ENCODE assay signal across 8 cellular contexts in the genomic region with DNA sequence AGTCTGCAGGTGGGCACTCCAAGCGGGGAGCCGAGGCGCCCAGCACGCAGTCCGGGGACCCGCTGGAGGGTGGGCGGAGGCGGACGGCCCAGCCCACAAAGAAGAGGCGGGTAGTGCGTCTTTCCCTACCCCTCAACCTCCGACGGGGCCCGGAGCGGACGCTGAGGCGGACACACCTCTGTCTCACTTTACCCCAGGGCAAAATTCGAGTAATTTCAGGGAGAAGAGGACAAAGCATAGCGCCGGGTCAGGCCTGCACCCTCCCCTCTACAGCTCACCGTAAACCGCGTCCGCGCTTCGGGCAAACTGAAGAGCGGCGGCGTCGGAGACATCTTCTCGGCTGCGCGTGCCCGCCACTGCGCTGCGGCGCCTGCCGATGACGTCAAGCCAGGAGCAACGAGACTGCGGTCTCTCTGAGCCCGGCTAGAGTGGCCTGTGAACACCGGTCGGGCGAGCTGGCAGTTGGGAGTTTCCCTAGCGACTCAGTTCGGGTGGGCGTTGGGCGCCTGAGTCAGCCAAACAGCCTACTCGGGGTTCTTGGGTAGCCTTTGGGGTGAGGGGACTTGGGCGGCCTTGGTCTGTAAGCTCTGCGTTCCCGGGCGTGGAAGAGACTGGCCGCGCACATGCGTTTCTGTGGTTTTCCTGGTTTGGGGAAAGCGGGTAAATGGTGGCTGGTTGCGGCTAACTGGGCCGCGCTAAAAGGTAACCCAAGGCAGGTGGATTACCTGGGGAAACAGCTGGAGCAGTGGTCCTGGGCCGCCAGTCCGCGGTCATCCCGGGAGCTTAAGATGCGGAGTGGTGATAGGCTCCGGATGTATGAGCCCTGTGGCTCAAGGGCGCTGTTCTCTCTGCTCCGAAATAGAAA. TPM values are rescaled to one million over a fixed set of nuclear protein-coding genes. Genes with fewer than 3 reads are reported as not detected.
A peak's percentile ranks its signal among the peaks of the same experiment; 100 is the strongest.
DNase-seq lines count a peak whose midpoint lies in the region; ATAC-seq and TF ChIP-seq lines count a peak whose summit lies in the region.

A gene with protein sequence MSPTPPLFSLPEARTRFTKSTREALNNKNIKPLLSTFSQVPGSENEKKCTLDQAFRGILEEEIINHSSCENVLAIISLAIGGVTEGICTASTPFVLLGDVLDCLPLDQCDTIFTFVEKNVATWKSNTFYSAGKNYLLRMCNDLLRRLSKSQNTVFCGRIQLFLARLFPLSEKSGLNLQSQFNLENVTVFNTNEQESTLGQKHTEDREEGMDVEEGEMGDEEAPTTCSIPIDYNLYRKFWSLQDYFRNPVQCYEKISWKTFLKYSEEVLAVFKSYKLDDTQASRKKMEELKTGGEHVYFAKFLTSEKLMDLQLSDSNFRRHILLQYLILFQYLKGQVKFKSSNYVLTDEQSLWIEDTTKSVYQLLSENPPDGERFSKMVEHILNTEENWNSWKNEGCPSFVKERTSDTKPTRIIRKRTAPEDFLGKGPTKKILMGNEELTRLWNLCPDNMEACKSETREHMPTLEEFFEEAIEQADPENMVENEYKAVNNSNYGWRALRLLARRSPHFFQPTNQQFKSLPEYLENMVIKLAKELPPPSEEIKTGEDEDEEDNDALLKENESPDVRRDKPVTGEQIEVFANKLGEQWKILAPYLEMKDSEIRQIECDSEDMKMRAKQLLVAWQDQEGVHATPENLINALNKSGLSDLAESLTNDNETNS (minus strand): TSS at position 360 of the 865 bp plus-strand sequence. CDS start 28 bp downstream, at position 332.

- H3K27ac Mint-ChIP-seq in activated CD4-positive, alpha-beta T cell treated with anti-CD3 and anti-CD28 coated beads, Interleukin-2, amount 10 ng/mL, durations not matched to agents 7 days and 5 days, result peak within 1 kb of the TSS; percentile 99

- H3K9me3 Mint-ChIP-seq in activated CD4-positive, alpha-beta T cell treated with anti-CD3 and anti-CD28 coated beads, Interleukin-2, amount 10 ng/mL, durations not matched to agents 7 days and 5 days, result no peaks in the 10 kb centered on the region

- no peaks in the 10 kb centered on the region for H3K27me3 Mint-ChIP-seq in activated CD4-positive, alpha-beta T cell treated with anti-CD3 and anti-CD28 coated beads, Interleukin-2, amount 10 ng/mL, durations not matched to agents 7 days and 5 days

- intact Hi-C loops in left colon (cut with DNase I, micrococcal nuclease), result no loop called here

- H3K36me3 Mint-ChIP-seq in activated CD4-positive, alpha-beta T cell treated with anti-CD3 and anti-CD28 coated beads, Interleukin-2, amount 10 ng/mL, durations not matched to agents 7 days and 5 days (ENCODE audit: low read depth), result peaks cover 14% of the 10 kb centered on the region

- POLR2A ChIA-PET in activated CD4-positive, alpha-beta T cell treated with anti-CD3 and anti-CD28 coated beads, Interleukin-2, amount 10 ng/mL, durations not matched to agents 7 days and 5 days (lab: Charles Lee), result interaction anchor here (0.7 to 1.2 kb wide), 2 partner anchors 14 to 32 kb away, joined by 3 to 4 read pairs; no protein-coding TSS in a partner anchor

- peak within 1 kb of the TSS; percentile 79 to 83 for H3K27ac ChIP-seq in coronary artery

- peak within 1 kb of the TSS; percentile 90 for H3K4me3 ChIP-seq in coronary artery

- H3K4me3 Mint-ChIP-seq in activated CD4-positive, alpha-beta T cell treated with anti-CD3 and anti-CD28 coated beads, Interleukin-2, amount 10 ng/mL, durations not matched to agents 7 days and 5 days, result peak within 1 kb of the TSS; percentile 99

- DNase-seq in C1 segment of cervical spinal cord (lab: John Stamatoyannopoulos, UW), result peak; percentile 44 to 92 (median 85)
- peak; percentile 99 for DNase-seq in NCI-H69 (lab: John Stamatoyannopoulos, UW)
- peak; percentile 94 for DNase-seq in activated CD4-positive, alpha-beta T cell treated with anti-CD3 and anti-CD28 coated beads, Interleukin-2, amount 10 ng/mL, durations not matched to agents 7 days and 5 days
- peak; percentile 92 for DNase-seq in coronary artery (ENCODE audit: low spot score)
- peak; percentile 93 to 96 for DNase-seq in left colon
- peak; percentile 91 to 94 for DNase-seq in stimulated activated CD4-positive, alpha-beta T cell treated with anti-CD3 and anti-CD28 coated beads, Interleukin-1b, Interleukin-23, amount 100 ng/mL, for 4 hours (ENCODE audit: low read depth in 2 of 2)

- peaks cover 32% of the 10 kb centered on the region for H3K4me1 Mint-ChIP-seq in activated CD4-positive, alpha-beta T cell treated with anti-CD3 and anti-CD28 coated beads, Interleukin-2, amount 10 ng/mL, durations not matched to agents 7 days and 5 days

- CTCF ChIA-PET in activated CD4-positive, alpha-beta T cell treated with anti-CD3 and anti-CD28 coated beads, Interleukin-2, amount 10 ng/mL, durations not matched to agents 7 days and 5 days (lab: Charles Lee), result interaction anchor here (0.5 to 1.4 kb wide), 4 partner anchors 9 to 25 kb away, joined by 3 to 5 read pairs (median 4); no protein-coding TSS in a partner anchor

- ATAC-seq in GM19328 (IDR thresholded peaks at IDR 0.05; ENCODE audit: unreplicated experiment) (peak; percentile 87), HG03469 (IDR thresholded peaks at IDR 0.05; ENCODE audit: unreplicated experiment) (peak; percentile 88), left colon (peak; percentile 97)

- TF ChIP-seq CTCF in coronary artery (IDR thresholded peaks at IDR 0.05), result no peak

RNA-seq across cellular contexts. Expression of the gene that starts here (rescaled TPM):
- 10 to 100 TPM; 46.7 to 55.9 TPM for total RNA-seq in activated CD4-positive, alpha-beta T cell treated with anti-CD3 and anti-CD28 coated beads, Interleukin-2, amount 10 ng/mL, durations not matched to agents 7 days and 5 days
- 10 to 100 TPM; 18.6 to 22.9 TPM for total RNA-seq in left colon

Comparison
In these comparisons a context has a peak if more than half of its experiments do, and no peak if none do; other contexts are left out.
1. Peak in every context shown above with its lines: DNase-seq, ATAC-seq, H3K4me3 ChIP-seq and H3K27ac ChIP-seq.